8 cellular contexts compared by ENCODE assay signal in genomic region chr13:100088282-100088647, GRCh38. TPM values are rescaled to one million over a fixed set of nuclear protein-coding genes. Genes with fewer than 3 reads are reported as not detected.
A peak's percentile ranks its signal among the peaks of the same experiment; 100 is the strongest.
DNase-seq lines count a peak whose midpoint lies in the region; ATAC-seq and TF ChIP-seq lines count a peak whose summit lies in the region.

No MANE protein-coding gene starts in this region.

- ATAC-seq in GM19043 (IDR thresholded peaks at IDR 0.05; ENCODE audit: low read depth, unreplicated experiment) (peak; percentile 2), T-helper 17 cell (no peak), gastroesophageal sphincter (no peak), GM18873 (IDR thresholded peaks at IDR 0.05; ENCODE audit: low FRiP score, unreplicated experiment) (no peak)

- WGBS in gastroesophageal sphincter (ENCODE audit: low coverage in 1 of 2), 2 donors: 0 to 33% methylated on average over 3 to 11 of the region's 12 CpGs
- 20 to 52% methylated on average over 12 of the region's 12 CpGs for WGBS in sigmoid colon, 2 donors

- TF ChIP-seq EP300 in gastroesophageal sphincter (IDR thresholded peaks at IDR 0.05) (no peak), sigmoid colon (IDR thresholded peaks at IDR 0.05) (no peak)

- peak overlapping the region in 3 of 4 donors; percentile 82 to 89 (median 86) for H3K27ac ChIP-seq in gastroesophageal sphincter
- H3K27ac ChIP-seq in sigmoid colon: peak overlapping the region; percentile 79 to 87 (median 82)

- peak overlapping the region; percentile 82 to 89 for H3K4me3 ChIP-seq in gastroesophageal sphincter
- peak overlapping the region; percentile 75 to 90 (median 77) for H3K4me3 ChIP-seq in sigmoid colon

- H3K36me3 ChIP-seq in gastroesophageal sphincter: no peaks in the 10 kb centered on the region
- H3K36me3 ChIP-seq in sigmoid colon: no peaks in the 10 kb centered on the region

- peaks cover 27% of the 10 kb centered on the region for H3K4me1 Mint-ChIP-seq in T-helper 17 cell

- TF ChIP-seq CTCF in gastroesophageal sphincter (IDR thresholded peaks at IDR 0.05) (no peak), sigmoid colon (IDR thresholded peaks at IDR 0.05) (no peak)

- DNase-seq in T-helper 17 cell: no peak
- no peak for DNase-seq in sigmoid colon
- no peak for DNase-seq in COLO668 (lab: John Stamatoyannopoulos, UW; ENCODE audit: unreplicated experiment)
- no peak for DNase-seq in NCI-H1417 treated with DMSO at 0.1 percent for 48 hours (lab: John Stamatoyannopoulos, UW)
- no peak for DNase-seq in NAMALWA (ENCODE audit: low spot score)

- H3K9me3 ChIP-seq in T-helper 17 cell (ENCODE audit: control insufficient read depth, low read length, poor library complexity, severe bottlenecking) (no peaks in the 10 kb centered on the region), gastroesophageal sphincter (no peaks in the 10 kb centered on the region), sigmoid colon (no peaks in the 10 kb centered on the region)

- H3K27me3 ChIP-seq in gastroesophageal sphincter (no peaks in the 10 kb centered on the region), sigmoid colon (no peaks in the 10 kb centered on the region)

- H3K27ac Mint-ChIP-seq in T-helper 17 cell: peak overlapping the region; percentile 81

- peaks cover 4 to 42% (median 14%) of the 10 kb centered on the region in 3 donors for H3K4me1 ChIP-seq in gastroesophageal sphincter
- H3K4me1 ChIP-seq in sigmoid colon: peaks cover 0 to 30% (median 23%) of the 10 kb centered on the region in 4 donors

- H3K27me3 Mint-ChIP-seq in T-helper 17 cell: peaks cover 4% of the 10 kb centered on the region

- intact Hi-C loops in sigmoid colon (cut with DNase I): loop anchor here (2.0 to 10.0 kb wide), 3 partner anchors 103 to 481 kb away; partner anchors contain the start of genes CLYBL and ZIC2

- no peak for TF ChIP-seq POLR2A in gastroesophageal sphincter (IDR thresholded peaks at IDR 0.05)
- no peak for TF ChIP-seq POLR2A in sigmoid colon (IDR thresholded peaks at IDR 0.05)

- peak overlapping the region; percentile 93 for H3K4me3 Mint-ChIP-seq in T-helper 17 cell

- H3K36me3 Mint-ChIP-seq in T-helper 17 cell (ENCODE audit: low read depth): peaks cover 2% of the 10 kb centered on the region

RNA-seq across cellular contexts. Expression of gene PCCA, which starts 0.6 kb away (rescaled TPM):
- total RNA-seq in T-helper 17 cell: 10 to 100 TPM in 1 of 2 donors, 1 to 10 TPM in 1; 9.9 to 10.7 TPM
- 10 to 100 TPM; 34.6 to 58.4 (median 40.1) TPM for total RNA-seq in gastroesophageal sphincter
- total RNA-seq in sigmoid colon: 10 to 100 TPM; 42.8 to 45.6 (median 45.2) TPM
- polyA plus RNA-seq in sigmoid colon: 10 to 100 TPM; 18.0 to 35.4 (median 28.8) TPM
